Comparison of ENCODE assay signal across 3 cellular contexts in genomic region chr19:36745870-36746269, GRCh38.
TF ChIP-seq lines count a peak whose summit lies in the region.

No MANE protein-coding gene starts in this region.

TF ChIP-seq in liver, 16 proteins besides CTCF, POLR2A, EP300 and RAD21:
- TF ChIP-seq FOXA1 (IDR thresholded peaks at IDR 0.05) = no peak
- no peak for TF ChIP-seq SP1 (IDR thresholded peaks at IDR 0.05)
- no peak for TF ChIP-seq GABPA (IDR thresholded peaks at IDR 0.05 in 1 of 2, conservative IDR thresholded peaks at IDR 0.05 in 1 of 2)
- TF ChIP-seq NR2F2 (IDR thresholded peaks at IDR 0.05) = no peak
- no peak for TF ChIP-seq ATF3 (IDR thresholded peaks at IDR 0.05)

TF ChIP-seq in HepG2, 621 proteins besides CTCF, POLR2A, EP300 and RAD21 (continues in another document):
- TF ChIP-seq PTBP1 (IDR thresholded peaks at IDR 0.05; ENCODE audit: low read depth, low read length, poor library complexity, severe bottlenecking) (no peak), CREB1 (IDR thresholded peaks at IDR 0.05) (no peak), CREB1 (CRISPR knock-in tag; IDR thresholded peaks at IDR 0.05) (no peak), ZNF839 (CRISPR knock-in tag; IDR thresholded peaks at IDR 0.05; ENCODE audit: borderline replicate concordance) (no peak), ZHX2 (IDR thresholded peaks at IDR 0.05; ENCODE audit: low read depth) (no peak), ZHX2 (CRISPR knock-in tag; IDR thresholded peaks at IDR 0.05; ENCODE audit: borderline replicate concordance) (no peak), AGO2 (optimal IDR thresholded peaks at IDR 0.05; ENCODE audit: low read depth, low read length) (no peak), GPBP1L1 (CRISPR knock-in tag; IDR thresholded peaks at IDR 0.05) (no peak), ARNT (IDR thresholded peaks at IDR 0.05) (no peak), ZNF274 (CRISPR knock-in tag; IDR thresholded peaks at IDR 0.05) (no peak), SYNCRIP (IDR thresholded peaks at IDR 0.05; ENCODE audit: insufficient read depth, low read depth, low read length) (no peak), MEIS1 (CRISPR knock-in tag; IDR thresholded peaks at IDR 0.05; ENCODE audit: borderline replicate concordance) (no peak)

TF ChIP-seq in GM12891, 5 proteins besides CTCF, POLR2A, EP300 and RAD21:
- TF ChIP-seq POLR2AphosphoS5 (IDR thresholded peaks at IDR 0.05; ENCODE audit: low read depth, low read length) = no peak
- no peak for TF ChIP-seq PAX5 (IDR thresholded peaks at IDR 0.05; ENCODE audit: insufficient read depth, low read length, severe bottlenecking)
- TF ChIP-seq SPI1 (IDR thresholded peaks at IDR 0.05; ENCODE audit: low read depth, low read length) = no peak
- no peak for TF ChIP-seq TAF1 (IDR thresholded peaks at IDR 0.05; ENCODE audit: low read depth, low read length)
- TF ChIP-seq POU2F2 (IDR thresholded peaks at IDR 0.05; ENCODE audit: low read depth, low read length) = no peak
TF ChIP-seq in GM12891: peak in this region for 0.
